ENCODE assay signal across 9 cellular contexts in the genomic region with DNA sequence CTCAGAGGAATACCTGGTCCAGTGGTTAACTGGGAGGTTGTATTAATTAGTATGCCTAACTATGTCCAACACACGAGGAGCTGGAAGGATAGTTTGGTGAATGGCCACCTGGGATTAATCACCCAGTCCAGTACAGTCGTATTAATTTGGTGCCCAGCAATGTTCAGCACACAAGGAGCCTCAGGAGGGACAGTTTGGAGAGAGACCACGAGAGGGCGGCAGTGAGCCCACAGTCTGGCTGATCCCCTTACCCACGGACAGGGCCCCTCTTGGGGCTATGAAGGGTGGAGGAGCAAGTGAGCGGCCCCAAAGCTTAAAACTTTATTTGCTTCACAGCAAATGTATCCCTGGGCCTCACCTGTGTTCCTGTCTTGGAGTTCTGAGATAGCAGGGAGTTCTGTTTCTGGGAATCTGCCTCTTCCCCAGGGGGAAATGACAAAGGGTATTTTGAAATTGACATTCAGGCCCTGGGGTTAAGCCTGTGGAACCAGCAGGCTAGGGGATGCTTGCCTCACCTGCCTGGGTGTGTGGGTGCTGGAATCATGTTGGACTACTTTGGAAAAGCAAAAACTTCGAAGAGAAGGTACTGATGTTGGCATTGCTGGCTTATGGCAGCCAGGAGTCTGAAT.
DNase-seq lines count a peak whose midpoint lies in the region; ATAC-seq and TF ChIP-seq lines count a peak whose summit lies in the region.
"Had no signal": no experiment of that assay in that cellular context is flagged by ENCODE, and none has a peak within 500 bp of the region (broad histone marks: within the 10 kb centered on the region; RNA-seq: fewer than 3 reads in every experiment).

No MANE protein-coding gene starts in this region.

- H3K4me1 ChIP-seq in gastrocnemius medialis: no peaks in the 10 kb centered on the region

- TF ChIP-seq POLR2A in gastrocnemius medialis (IDR thresholded peaks at IDR 0.05): no peak
- no peak for TF ChIP-seq POLR2A in lower leg skin (IDR thresholded peaks at IDR 0.05)

- H3K27ac Mint-ChIP-seq in natural killer cell: no peak overlapping the region
- H3K27ac Mint-ChIP-seq in natural killer cell treated with Interleukin-12 subunit alpha and Interleukin-12 subunit beta and Interleukin-15 and Interleukin-18, amount 100 ng/mL, for 72 hours: no peak overlapping the region
- H3K27ac Mint-ChIP-seq in activated T-helper 2 cell treated with anti-CD3 and anti-CD28 coated beads, Interferon-gamma antibody, Interleukin-2, Interleukin-4, amounts not matched to agents 10 μg/mL and 5 μg/mL and 100 μg/mL, durations not matched to agents 14 hours and 24 hours and 36 hours: no peak overlapping the region
- H3K27ac Mint-ChIP-seq: dendritic cell treated with granulocyte-macrophage colony-stimulating factor and Interleukin-4, amounts not matched to agents 40 ng/mL and 50 ng/mL, for 4 days had no signal

- H3K4me3 ChIP-seq in gastrocnemius medialis (no peak overlapping the region), lower leg skin (ENCODE audit: low read depth, poor library complexity, severe bottlenecking) (no peak overlapping the region)

- DNase-seq in natural killer cell (no peak), NCI-H82 treated with DMSO at 0.1 percent for 48 hours (lab: John Stamatoyannopoulos, UW; ENCODE audit: unreplicated experiment) (peak; percentile 37), left cardiac atrium (peak; percentile 52), gastrocnemius medialis (no peak), lower leg skin (ENCODE audit: low spot score in 2 of 2) (no peak)
- DNase-seq in natural killer cell treated with Interleukin-12 subunit alpha and Interleukin-12 subunit beta and Interleukin-15 and Interleukin-18, amount 100 ng/mL, for 72 hours (ENCODE audit: low spot score): no peak
- peak; percentile 14 for DNase-seq in activated T-helper 2 cell treated with anti-CD3 and anti-CD28 coated beads, Interferon-gamma antibody, Interleukin-2, Interleukin-4, amounts not matched to agents 10 μg/mL and 5 μg/mL and 100 μg/mL, durations not matched to agents 14 hours and 24 hours and 36 hours (ENCODE audit: low spot score)

- no peaks in the 10 kb centered on the region for H3K4me1 Mint-ChIP-seq in natural killer cell
- peaks cover 0 to 3% of the 10 kb centered on the region in 2 donors for H3K4me1 Mint-ChIP-seq in natural killer cell treated with Interleukin-12 subunit alpha and Interleukin-12 subunit beta and Interleukin-15 and Interleukin-18, amount 100 ng/mL, for 72 hours (ENCODE audit: low read depth in 2 of 2)
- H3K4me1 Mint-ChIP-seq in activated T-helper 2 cell treated with anti-CD3 and anti-CD28 coated beads, Interferon-gamma antibody, Interleukin-2, Interleukin-4, amounts not matched to agents 10 μg/mL and 5 μg/mL and 100 μg/mL, durations not matched to agents 14 hours and 24 hours and 36 hours (ENCODE audit: low read depth): no peaks in the 10 kb centered on the region

- TF ChIP-seq CTCF in natural killer cell (IDR thresholded peaks at IDR 0.05): peak; percentile 28
- TF ChIP-seq CTCF in gastrocnemius medialis (IDR thresholded peaks at IDR 0.05 in 4 of 5, conservative IDR thresholded peaks at IDR 0.05 in 1 of 5): peak in 3 of 5 experiments; percentile 37 to 56 (median 46)
- TF ChIP-seq CTCF in lower leg skin (IDR thresholded peaks at IDR 0.05): no peak

- H3K9me3 Mint-ChIP-seq in natural killer cell: no peaks in the 10 kb centered on the region
- H3K9me3 Mint-ChIP-seq in natural killer cell treated with Interleukin-12 subunit alpha and Interleukin-12 subunit beta and Interleukin-15 and Interleukin-18, amount 100 ng/mL, for 72 hours: no peaks in the 10 kb centered on the region
- H3K9me3 Mint-ChIP-seq in activated T-helper 2 cell treated with anti-CD3 and anti-CD28 coated beads, Interferon-gamma antibody, Interleukin-2, Interleukin-4, amounts not matched to agents 10 μg/mL and 5 μg/mL and 100 μg/mL, durations not matched to agents 14 hours and 24 hours and 36 hours: no peaks in the 10 kb centered on the region
- H3K9me3 Mint-ChIP-seq: dendritic cell treated with granulocyte-macrophage colony-stimulating factor and Interleukin-4, amounts not matched to agents 40 ng/mL and 50 ng/mL, for 4 days had no signal

- no peaks in the 10 kb centered on the region for H3K36me3 ChIP-seq in gastrocnemius medialis

- 19 to 32% methylated on average over 7 of the region's 7 CpGs for WGBS in lower leg skin, 2 donors

- no peak overlapping the region for H3K4me3 Mint-ChIP-seq in natural killer cell
- H3K4me3 Mint-ChIP-seq in natural killer cell treated with Interleukin-12 subunit alpha and Interleukin-12 subunit beta and Interleukin-15 and Interleukin-18, amount 100 ng/mL, for 72 hours: no peak overlapping the region
- no peak overlapping the region for H3K4me3 Mint-ChIP-seq in activated T-helper 2 cell treated with anti-CD3 and anti-CD28 coated beads, Interferon-gamma antibody, Interleukin-2, Interleukin-4, amounts not matched to agents 10 μg/mL and 5 μg/mL and 100 μg/mL, durations not matched to agents 14 hours and 24 hours and 36 hours (ENCODE audit: low read depth)
- H3K4me3 Mint-ChIP-seq: dendritic cell treated with granulocyte-macrophage colony-stimulating factor and Interleukin-4, amounts not matched to agents 40 ng/mL and 50 ng/mL, for 4 days had no signal

- intact Hi-C loops in natural killer cell (cut with micrococcal nuclease): no loop called here
- intact Hi-C loops in activated T-helper 2 cell treated with anti-CD3 and anti-CD28 coated beads, Interferon-gamma antibody, Interleukin-2, Interleukin-4, amounts not matched to agents 10 μg/mL and 5 μg/mL and 100 μg/mL, durations not matched to agents 14 hours and 24 hours and 36 hours (cut with micrococcal nuclease): loop anchor here (5.0 kb wide), 2 partner anchors 157 to 232 kb away; no protein-coding TSS in a partner anchor
- intact Hi-C loops in left cardiac atrium (cut with DNase I): loop anchor here in 1 of 2 donors (2.0 to 10.0 kb wide), 2 partner anchors 124 to 230 kb away; no protein-coding TSS in a partner anchor
- intact Hi-C loops in gastrocnemius medialis (cut with DNase I; ENCODE audit: low total_unique reads): loop anchor here (10.0 kb wide), 1 partner anchor 154 kb away; no protein-coding TSS in a partner anchor
- intact Hi-C loops in lower leg skin (cut with DNase I; ENCODE audit: low total_unique reads): loop anchor here (10.0 kb wide), 1 partner anchor 144 kb away; no protein-coding TSS in a partner anchor

- no peaks in the 10 kb centered on the region for H3K27me3 ChIP-seq in gastrocnemius medialis

- H3K27ac ChIP-seq in gastrocnemius medialis: no peak overlapping the region

- ATAC-seq in natural killer cell (peak in 1 of 3 donors; percentile 53), left cardiac atrium (peak in 1 of 2 donors; percentile 64), gastrocnemius medialis (no peak), GM18498 (IDR thresholded peaks at IDR 0.05; ENCODE audit: unreplicated experiment) (no peak)
- no peak for ATAC-seq in natural killer cell treated with Interleukin-12 subunit alpha and Interleukin-12 subunit beta and Interleukin-15 and Interleukin-18, amount 100 ng/mL, for 72 hours

- no peaks in the 10 kb centered on the region for H3K9me3 ChIP-seq in gastrocnemius medialis

- H3K36me3 Mint-ChIP-seq in natural killer cell: no peaks in the 10 kb centered on the region
- H3K36me3 Mint-ChIP-seq in natural killer cell treated with Interleukin-12 subunit alpha and Interleukin-12 subunit beta and Interleukin-15 and Interleukin-18, amount 100 ng/mL, for 72 hours: no peaks in the 10 kb centered on the region
- no peaks in the 10 kb centered on the region for H3K36me3 Mint-ChIP-seq in activated T-helper 2 cell treated with anti-CD3 and anti-CD28 coated beads, Interferon-gamma antibody, Interleukin-2, Interleukin-4, amounts not matched to agents 10 μg/mL and 5 μg/mL and 100 μg/mL, durations not matched to agents 14 hours and 24 hours and 36 hours (ENCODE audit: low read depth)

- in situ Hi-C loops in gastrocnemius medialis (cut with MboI; ENCODE audit: low sequenced_read_pairs in 4 of 4): loop anchor here in 1 of 4 donors (25.0 kb wide), 1 partner anchor 142 kb away; no protein-coding TSS in a partner anchor

- H3K27me3 Mint-ChIP-seq in natural killer cell (ENCODE audit: low read depth in 2 of 2): peaks cover 2 to 22% of the 10 kb centered on the region in 2 donors
- H3K27me3 Mint-ChIP-seq in natural killer cell treated with Interleukin-12 subunit alpha and Interleukin-12 subunit beta and Interleukin-15 and Interleukin-18, amount 100 ng/mL, for 72 hours: peaks cover 16 to 32% of the 10 kb centered on the region in 2 donors
- H3K27me3 Mint-ChIP-seq in activated T-helper 2 cell treated with anti-CD3 and anti-CD28 coated beads, Interferon-gamma antibody, Interleukin-2, Interleukin-4, amounts not matched to agents 10 μg/mL and 5 μg/mL and 100 μg/mL, durations not matched to agents 14 hours and 24 hours and 36 hours (ENCODE audit: low read depth): peaks cover 1% of the 10 kb centered on the region

Comparison
In these comparisons a context has a peak if more than half of its experiments do, and no peak if none do; other contexts are left out.
1. DNase-seq: peak in NCI-H82 treated with DMSO at 0.1 percent for 48 hours (single experiment), activated T-helper 2 cell treated with anti-CD3 and anti-CD28 coated beads, Interferon-gamma antibody, Interleukin-2, Interleukin-4, amounts not matched to agents 10 μg/mL and 5 μg/mL and 100 μg/mL, durations not matched to agents 14 hours and 24 hours and 36 hours (single experiment) and left cardiac atrium (single experiment); none in natural killer cell (single experiment), natural killer cell treated with Interleukin-12 subunit alpha and Interleukin-12 subunit beta and Interleukin-15 and Interleukin-18, amount 100 ng/mL, for 72 hours (single experiment), gastrocnemius medialis (0 of 2) and lower leg skin (0 of 2).
2. CTCF ChIP-seq: peak in natural killer cell (single experiment) and gastrocnemius medialis (3 of 5); none in lower leg skin (0 of 3).